Comparison of ENCODE assay signal across 8 cellular contexts in the genomic region with DNA sequence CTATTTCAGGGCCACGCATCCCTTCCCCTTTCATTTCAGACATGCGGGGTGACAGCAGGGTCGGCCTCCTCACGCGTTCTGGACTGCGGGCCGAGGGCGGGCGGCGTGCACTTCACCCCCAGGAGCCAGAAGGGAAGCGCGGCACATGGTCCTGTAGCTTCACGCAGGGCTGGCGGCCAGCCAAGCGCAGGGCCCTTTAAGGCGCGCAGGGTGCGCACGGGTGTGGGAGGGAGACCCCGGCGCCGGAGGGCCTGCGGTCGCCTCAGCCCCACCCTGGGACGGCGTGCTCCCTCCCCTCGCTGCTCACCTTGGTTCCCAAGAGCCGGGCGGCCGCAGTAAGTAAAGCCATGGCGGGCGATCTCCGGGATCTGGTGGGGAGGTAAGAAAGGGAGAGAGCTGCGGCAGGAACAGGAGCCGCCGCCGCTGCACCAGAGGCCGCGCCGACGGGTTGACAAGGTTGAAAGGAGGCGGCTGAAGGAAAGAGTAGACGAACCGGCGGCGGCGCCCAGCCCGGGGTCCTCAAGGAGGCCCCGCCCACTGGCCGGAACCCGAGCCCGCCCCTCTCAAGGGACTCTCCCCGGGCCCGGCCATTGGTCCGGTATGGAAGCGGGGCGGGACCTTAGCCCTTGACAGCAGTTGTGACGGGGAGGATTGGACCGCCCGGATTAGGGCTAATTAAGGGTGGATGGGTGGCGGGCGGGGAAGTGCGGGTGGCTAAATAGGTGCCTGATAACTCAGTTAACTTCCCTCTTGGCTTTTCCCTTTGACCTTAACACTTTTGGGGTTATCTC. TPM values are rescaled to one million over a fixed set of nuclear protein-coding genes. Genes with fewer than 3 reads are reported as not detected.
DNase-seq lines count a peak whose midpoint lies in the region; ATAC-seq and TF ChIP-seq lines count a peak whose summit lies in the region.

CS (minus strand) TSS at position 478 of the 791 bp plus-strand sequence; CDS start at position 349, 129 bp downstream.

- no peaks in the 10 kb centered on the region; the same call in 2 of the 3 replicates for H3K9me3 Mint-ChIP-seq in GM23338
- no peaks in the 10 kb centered on the region for H3K9me3 Mint-ChIP-seq in naive thymus-derived CD4-positive, alpha-beta T cell
- no peaks in the 10 kb centered on the region for H3K9me3 Mint-ChIP-seq in stimulated activated naive B cell treated with anti-CD40 and anti-IgM and Interleukin-4, amounts not matched to agents 10 μg/mL and 1 μg/mL and 100 μg/mL, for 72 hours

- peaks cover 68% of the 10 kb centered on the region for H3K79me2 ChIP-seq in DOHH2 (ENCODE audit: control insufficient read depth, low read length)
- H3K79me2 ChIP-seq in GM23338 (replicated peaks; ENCODE audit: insufficient read depth) = peaks cover 48% of the 10 kb centered on the region

- H2AFZ ChIP-seq in GM23338 = 0 out of 2 replicates have a peak within 1 kb of the TSS, but pooled peaks have one; percentile 23

- H3K27me3 ChIP-seq in DOHH2 (ENCODE audit: control insufficient read depth, low read length) (no peaks in the 10 kb centered on the region), GM23338 (ENCODE audit: insufficient read depth) (no peaks in the 10 kb centered on the region)
- H3K27me3 ChIP-seq in naive thymus-derived CD4-positive, alpha-beta T cell (ENCODE audit: control insufficient read depth in 2 of 2, insufficient read depth in 2 of 2, low read length in 2 of 2) = no peaks in the 10 kb centered on the region

- POLR2A ChIA-PET in naive thymus-derived CD4-positive, alpha-beta T cell (lab: Charles Lee) = interaction anchor here (0.6 to 3.6 kb wide), 10 partner anchors 10 to 226 kb away, joined by 3 to 18 read pairs (median 5); partner anchors contain the start of genes RNF41, SMARCC2, STAT2 and ZC3H10

- H3K36me3 ChIP-seq in DOHH2 (ENCODE audit: control insufficient read depth, low read length) = peaks cover 68% of the 10 kb centered on the region
- peaks cover 14% of the 10 kb centered on the region; the same call in 1 of the 2 replicates for H3K36me3 ChIP-seq in GM23338 (ENCODE audit: insufficient read depth)
- H3K36me3 ChIP-seq in naive thymus-derived CD4-positive, alpha-beta T cell (ENCODE audit: control insufficient read depth in 2 of 3, insufficient read depth in 3 of 3, low read length in 3 of 3) = peaks cover 0 to 12% (median 0%) of the 10 kb centered on the region in 3 experiments

- peaks cover 3% of the 10 kb centered on the region; the same call in 1 of the 2 replicates for H4K20me1 ChIP-seq in DOHH2 (ENCODE audit: control insufficient read depth, insufficient read depth, low read depth, low read length)
- peaks cover 13% of the 10 kb centered on the region for H4K20me1 ChIP-seq in GM23338 (replicated peaks; ENCODE audit: insufficient read depth)

- H3K4me1 ChIP-seq in DOHH2 (ENCODE audit: control insufficient read depth, low read length) (peaks cover 63% of the 10 kb centered on the region), GM23338 (ENCODE audit: insufficient read depth) (peaks cover 18% of the 10 kb centered on the region)
- peaks cover 26 to 48% of the 10 kb centered on the region in 2 donors for H3K4me1 ChIP-seq in naive thymus-derived CD4-positive, alpha-beta T cell (ENCODE audit: control insufficient read depth in 2 of 2, insufficient read depth in 2 of 2, low read length in 2 of 2)

- no peaks in the 10 kb centered on the region for H3K9me2 ChIP-seq in DOHH2 (replicated peaks; ENCODE audit: control insufficient read depth, low read length)
- no peaks in the 10 kb centered on the region for H3K9me2 ChIP-seq in GM23338 (ENCODE audit: insufficient read depth)

- H3K4me2 ChIP-seq in DOHH2 (ENCODE audit: low read length) (peak within 1 kb of the TSS; percentile 94), GM23338 (peak within 1 kb of the TSS; percentile 98)

- CTCF ChIA-PET in naive thymus-derived CD4-positive, alpha-beta T cell (lab: Charles Lee) = interaction anchor here (0.6 to 1.9 kb wide), 4 partner anchors 16 to 1292 kb away, joined by 4 to 5 read pairs (median 4); partner anchors contain the start of genes CNPY2 and SMARCC2

- peak; percentile 95 for ATAC-seq in GM23338
- ATAC-seq in naive thymus-derived CD4-positive, alpha-beta T cell = peak; percentile 98
- ATAC-seq in stimulated activated naive B cell treated with anti-CD40 and anti-IgM and Interleukin-4, amounts not matched to agents 10 μg/mL and 1 μg/mL and 100 μg/mL, for 72 hours (replicated peaks) = peak; percentile 92 to 93

- peak within 1 kb of the TSS; percentile 72 for H3K27ac ChIP-seq in DOHH2 (ENCODE audit: low read depth, low read length)
- peak within 1 kb of the TSS; percentile 93 for H3K27ac ChIP-seq in GM23338 (ENCODE audit: low read depth)
- peak within 1 kb of the TSS; percentile 94 for H3K27ac ChIP-seq in naive thymus-derived CD4-positive, alpha-beta T cell (ENCODE audit: low read depth, low read length)

- intact Hi-C loops in naive thymus-derived CD4-positive, alpha-beta T cell (cut with micrococcal nuclease) = loop anchor here (1.0 to 2.0 kb wide), 24 partner anchors 9 to 561 kb away; partner anchors contain the start of genes STAT2 (in 2 of the 2), TIMELESS (in 2 of the 2), ANKRD52 (in 1 of the 2) and COQ10A (in 1 of the 2)

- peaks cover 19% of the 10 kb centered on the region for H3K4me1 Mint-ChIP-seq in GM23338
- peaks cover 27 to 58% (median 53%) of the 10 kb centered on the region in 7 donors for H3K4me1 Mint-ChIP-seq in naive thymus-derived CD4-positive, alpha-beta T cell
- peaks cover 33 to 56% of the 10 kb centered on the region in 2 donors for H3K4me1 Mint-ChIP-seq in stimulated activated naive B cell treated with anti-CD40 and anti-IgM and Interleukin-4, amounts not matched to agents 10 μg/mL and 1 μg/mL and 100 μg/mL, for 72 hours

- H3K36me3 Mint-ChIP-seq in GM23338 (ENCODE audit: low read depth) = peaks cover 41% of the 10 kb centered on the region; the same call in 2 of the 3 replicates
- peaks cover 0 to 16% (median 6%) of the 10 kb centered on the region in 5 donors for H3K36me3 Mint-ChIP-seq in naive thymus-derived CD4-positive, alpha-beta T cell
- peaks cover 15 to 42% of the 10 kb centered on the region in 2 donors for H3K36me3 Mint-ChIP-seq in stimulated activated naive B cell treated with anti-CD40 and anti-IgM and Interleukin-4, amounts not matched to agents 10 μg/mL and 1 μg/mL and 100 μg/mL, for 72 hours

- DNase-seq in GM23338 (ENCODE audit: low spot score) = peak; percentile 100
- DNase-seq in LHCN-M2 (ENCODE audit: low read depth) = peak; percentile 97
- DNase-seq in RPMI8226 = peak; percentile 99
- peak; percentile 95 to 99 for DNase-seq in activated T-helper 1 cell treated with anti-CD3 and anti-CD28 coated beads, Interleukin-2, amount 50 U/mL, for 16 hours (ENCODE audit: low read depth in 1 of 2, low spot score in 1 of 2)
- peak; percentile 96 for DNase-seq in fibroblast of gingiva (ENCODE audit: low read depth)
- DNase-seq in naive thymus-derived CD4-positive, alpha-beta T cell = peak; percentile 95 to 99 (median 98)
- DNase-seq in stimulated activated naive B cell treated with anti-CD40 and anti-IgM and Interleukin-4, amounts not matched to agents 10 μg/mL and 1 μg/mL and 100 μg/mL, for 72 hours = peak; percentile 96

- H3F3A ChIP-seq in DOHH2 (ENCODE audit: control insufficient read depth, insufficient read depth) = peaks cover 5% of the 10 kb centered on the region; the same call in 1 of the 2 replicates
- H3F3A ChIP-seq in GM23338 (replicated peaks; ENCODE audit: low read depth) = peaks cover 28% of the 10 kb centered on the region

- H3K27ac Mint-ChIP-seq in GM23338 = peak within 1 kb of the TSS; percentile 97
- H3K27ac Mint-ChIP-seq in naive thymus-derived CD4-positive, alpha-beta T cell = peak within 1 kb of the TSS; percentile 93 to 99 (median 97)
- peak within 1 kb of the TSS; percentile 99 for H3K27ac Mint-ChIP-seq in stimulated activated naive B cell treated with anti-CD40 and anti-IgM and Interleukin-4, amounts not matched to agents 10 μg/mL and 1 μg/mL and 100 μg/mL, for 72 hours

- peak within 1 kb of the TSS; percentile 92 for H3K4me3 ChIP-seq in DOHH2 (ENCODE audit: low read length)
- peak within 1 kb of the TSS; percentile 99 for H3K4me3 ChIP-seq in GM23338
- peak within 1 kb of the TSS; percentile 73 for H3K4me3 ChIP-seq in naive thymus-derived CD4-positive, alpha-beta T cell (ENCODE audit: low read length)

- peaks cover 11% of the 10 kb centered on the region for H3K27me3 Mint-ChIP-seq in GM23338 (ENCODE audit: insufficient read depth, low read depth, poor library complexity)
- H3K27me3 Mint-ChIP-seq in naive thymus-derived CD4-positive, alpha-beta T cell = no peaks in the 10 kb centered on the region
- no peaks in the 10 kb centered on the region for H3K27me3 Mint-ChIP-seq in stimulated activated naive B cell treated with anti-CD40 and anti-IgM and Interleukin-4, amounts not matched to agents 10 μg/mL and 1 μg/mL and 100 μg/mL, for 72 hours

- TF ChIP-seq CTCF in DOHH2 (IDR thresholded peaks at IDR 0.05; ENCODE audit: low read depth, low read length, poor library complexity, severe bottlenecking) (no peak), GM23338 (conservative IDR thresholded peaks at IDR 0.05; ENCODE audit: low read depth in 2 of 2) (no peak)

- H3K9me3 ChIP-seq in DOHH2 (ENCODE audit: control insufficient read depth, insufficient read depth, low read length) = no peaks in the 10 kb centered on the region
- H3K9me3 ChIP-seq in naive thymus-derived CD4-positive, alpha-beta T cell (ENCODE audit: control insufficient read depth in 2 of 3, low read length in 3 of 3) = no peaks in the 10 kb centered on the region

- peak within 1 kb of the TSS; percentile 99 for H3K4me3 Mint-ChIP-seq in GM23338
- H3K4me3 Mint-ChIP-seq in naive thymus-derived CD4-positive, alpha-beta T cell = peak within 1 kb of the TSS; percentile 93 to 100 (median 96)
- peak within 1 kb of the TSS; percentile 96 to 99 for H3K4me3 Mint-ChIP-seq in stimulated activated naive B cell treated with anti-CD40 and anti-IgM and Interleukin-4, amounts not matched to agents 10 μg/mL and 1 μg/mL and 100 μg/mL, for 72 hours

TF ChIP-seq in GM23338, 12 proteins besides CTCF, POLR2A, EP300 and RAD21 (continues in another document):
- TF ChIP-seq JUNB (IDR thresholded peaks at IDR 0.05; ENCODE audit: unreplicated experiment) = no peak
- no peak for TF ChIP-seq EZH2 (IDR thresholded peaks at IDR 0.05; ENCODE audit: low read depth, unreplicated experiment)

RNA-seq across cellular contexts. Expression of gene CS, which starts in this region (rescaled TPM):
- 163 and 166 TPM in 2 replicates for total RNA-seq in GM23338 (2014; rRNA removed; shearing (Covaris generic))
- 54.5 and 63.3 TPM in 2 replicates for polyA plus RNA-seq in GM23338 (2016; fragmentation: Nextera tagmentation; extraction: Ambion mirVana)
- 156 and 159 TPM in 2 replicates for total RNA-seq in LHCN-M2 (2014; rRNA removed)
- polyA plus RNA-seq in LHCN-M2 (2012) = 118 TPM
- total RNA-seq in naive thymus-derived CD4-positive, alpha-beta T cell = 100 to 1,000 TPM; 126 to 241 (median 167) TPM
- 10 to 100 TPM; 57.6 to 79.9 TPM for polyA plus RNA-seq in naive thymus-derived CD4-positive, alpha-beta T cell

Comparison
In these comparisons a context has a peak if more than half of its experiments do, and no peak if none do; other contexts are left out.
1. Peak in every context shown above with its lines: DNase-seq, ATAC-seq, H3K4me3 ChIP-seq and H3K27ac ChIP-seq.